ENCODE assay signal across 19 cellular contexts in genomic region chr14:100082723-100083122, GRCh38. TPM values are rescaled to one million over a fixed set of nuclear protein-coding genes. Genes with fewer than 3 reads are reported as not detected.
A peak's percentile ranks its signal among the peaks of the same experiment; 100 is the strongest.
DNase-seq lines count a peak whose midpoint lies in the region; ATAC-seq and TF ChIP-seq lines count a peak whose summit lies in the region.
"Had no signal": no experiment of that assay in that cellular context is flagged by ENCODE, and none has a peak within 500 bp of the region (broad histone marks: within the 10 kb centered on the region; RNA-seq: fewer than 3 reads in every experiment).

No MANE protein-coding gene starts in this region.

- no peak for TF ChIP-seq CTCF in testis (IDR thresholded peaks at IDR 0.05)

- H3K27me3 ChIP-seq in CD8-positive, alpha-beta memory T cell (ENCODE audit: insufficient read depth, low read length, poor library complexity, severe bottlenecking) = no peaks in the 10 kb centered on the region
- no peaks in the 10 kb centered on the region for H3K27me3 ChIP-seq in naive thymus-derived CD4-positive, alpha-beta T cell (ENCODE audit: control insufficient read depth in 2 of 2, insufficient read depth in 2 of 2, low read length in 2 of 2)
- no peaks in the 10 kb centered on the region for H3K27me3 ChIP-seq in testis
- H3K27me3 ChIP-seq: heart right ventricle, tibial artery had no signal

- no peaks in the 10 kb centered on the region for H3K27me3 Mint-ChIP-seq in T-helper 2 cell treated with Interferon-gamma antibody and Interleukin-4, amounts not matched to agents 5 μg/mL and 100 μg/mL, for 36 hours (ENCODE audit: low read depth)
- no peaks in the 10 kb centered on the region for H3K27me3 Mint-ChIP-seq in CD8-positive, alpha-beta memory T cell
- no peaks in the 10 kb centered on the region for H3K27me3 Mint-ChIP-seq in activated T-helper 2 cell treated with anti-CD3 and anti-CD28 coated beads, Interferon-gamma antibody, Interleukin-2, Interleukin-4, amounts not matched to agents 10 μg/mL and 5 μg/mL and 100 μg/mL, durations not matched to agents 14 hours and 24 hours and 36 hours (ENCODE audit: low read depth)
- no peaks in the 10 kb centered on the region for H3K27me3 Mint-ChIP-seq in naive thymus-derived CD4-positive, alpha-beta T cell
- H3K27me3 Mint-ChIP-seq: progenitor cell of endocrine pancreas had no signal

- WGBS in testis, 2 donors = 97 to 100% methylated on average over 3 of the region's 3 CpGs

- peaks cover 85% of the 10 kb centered on the region for H3K36me3 Mint-ChIP-seq in T-helper 2 cell treated with Interferon-gamma antibody and Interleukin-4, amounts not matched to agents 5 μg/mL and 100 μg/mL, for 36 hours (ENCODE audit: low read depth)
- peaks cover 23 to 79% (median 24%) of the 10 kb centered on the region in 3 donors for H3K36me3 Mint-ChIP-seq in CD8-positive, alpha-beta memory T cell
- H3K36me3 Mint-ChIP-seq in activated T-helper 2 cell treated with anti-CD3 and anti-CD28 coated beads, Interferon-gamma antibody, Interleukin-2, Interleukin-4, amounts not matched to agents 10 μg/mL and 5 μg/mL and 100 μg/mL, durations not matched to agents 14 hours and 24 hours and 36 hours (ENCODE audit: low read depth) = peaks cover 75% of the 10 kb centered on the region
- peaks cover 13 to 77% (median 41%) of the 10 kb centered on the region in 5 donors for H3K36me3 Mint-ChIP-seq in naive thymus-derived CD4-positive, alpha-beta T cell

- H3K4me3 Mint-ChIP-seq in T-helper 2 cell treated with Interferon-gamma antibody and Interleukin-4, amounts not matched to agents 5 μg/mL and 100 μg/mL, for 36 hours = peak overlapping the region; percentile 87
- peak overlapping the region; percentile 66 to 88 (median 85) for H3K4me3 Mint-ChIP-seq in CD8-positive, alpha-beta memory T cell
- peak overlapping the region; percentile 73 for H3K4me3 Mint-ChIP-seq in activated T-helper 2 cell treated with anti-CD3 and anti-CD28 coated beads, Interferon-gamma antibody, Interleukin-2, Interleukin-4, amounts not matched to agents 10 μg/mL and 5 μg/mL and 100 μg/mL, durations not matched to agents 14 hours and 24 hours and 36 hours (ENCODE audit: low read depth)
- peak overlapping the region; percentile 80 to 93 (median 88) for H3K4me3 Mint-ChIP-seq in naive thymus-derived CD4-positive, alpha-beta T cell
- H3K4me3 Mint-ChIP-seq: nephron progenitor cell had no signal

- no peak overlapping the region for H3K27ac ChIP-seq in CD8-positive, alpha-beta memory T cell (ENCODE audit: low read depth, low read length)
- peak overlapping the region; percentile 98 for H3K27ac ChIP-seq in naive thymus-derived CD4-positive, alpha-beta T cell (ENCODE audit: low read depth, low read length)
- H3K27ac ChIP-seq in testis = no peak overlapping the region
- H3K27ac ChIP-seq: KMS-11, tibial artery had no signal

- no peak for ATAC-seq in naive thymus-derived CD4-positive, alpha-beta T cell
- ATAC-seq: heart right ventricle had no signal

- no peak for DNase-seq in T-helper 2 cell treated with Interferon-gamma antibody and Interleukin-4, amounts not matched to agents 5 μg/mL and 100 μg/mL, for 36 hours (ENCODE audit: low spot score)
- DNase-seq in T-helper 2 cell (no peak), middle frontal gyrus (ENCODE audit: extremely low spot score, low spot score) (no peak), testis (no peak), superior temporal gyrus (ENCODE audit: extremely low spot score) (no peak)
- DNase-seq in CD8-positive, alpha-beta memory T cell = no peak
- no peak for DNase-seq in activated T-helper 2 cell treated with anti-CD3 and anti-CD28 coated beads, Interferon-gamma antibody, Interleukin-2, Interleukin-4, amounts not matched to agents 10 μg/mL and 5 μg/mL and 100 μg/mL, durations not matched to agents 14 hours and 24 hours and 36 hours (ENCODE audit: low spot score)
- no peak for DNase-seq in naive thymus-derived CD4-positive, alpha-beta T cell
- DNase-seq: activated CD4-positive, CD25-positive, alpha-beta regulatory T cell treated with anti-CD3 and anti-CD28 coated beads, Interleukin-2, amount 50 U/mL, for 72 hours; GF-D8; heart right ventricle; NCI-H1105; NCI-H2081 treated with DMSO at 0.1 percent for 48 hours; NCI-H524 treated with DMSO at 0.1 percent for 48 hours; nephron progenitor cell; Right ventricle myocardium superior; tibial artery had no signal

- peaks cover 86% of the 10 kb centered on the region for H3K4me1 Mint-ChIP-seq in T-helper 2 cell treated with Interferon-gamma antibody and Interleukin-4, amounts not matched to agents 5 μg/mL and 100 μg/mL, for 36 hours (ENCODE audit: low read depth)
- peaks cover 89 to 99% (median 99%) of the 10 kb centered on the region in 3 donors for H3K4me1 Mint-ChIP-seq in CD8-positive, alpha-beta memory T cell
- H3K4me1 Mint-ChIP-seq in activated T-helper 2 cell treated with anti-CD3 and anti-CD28 coated beads, Interferon-gamma antibody, Interleukin-2, Interleukin-4, amounts not matched to agents 10 μg/mL and 5 μg/mL and 100 μg/mL, durations not matched to agents 14 hours and 24 hours and 36 hours (ENCODE audit: low read depth) = peaks cover 87% of the 10 kb centered on the region
- peaks cover 72 to 99% (median 94%) of the 10 kb centered on the region in 7 donors for H3K4me1 Mint-ChIP-seq in naive thymus-derived CD4-positive, alpha-beta T cell

- peak overlapping the region; percentile 37 for H3K4me3 ChIP-seq in CD8-positive, alpha-beta memory T cell (ENCODE audit: low read length)
- peak overlapping the region; percentile 40 for H3K4me3 ChIP-seq in naive thymus-derived CD4-positive, alpha-beta T cell (ENCODE audit: low read length)
- H3K4me3 ChIP-seq in testis = no peak overlapping the region
- H3K4me3 ChIP-seq: heart right ventricle, tibial artery had no signal

- H3K27ac Mint-ChIP-seq in T-helper 2 cell treated with Interferon-gamma antibody and Interleukin-4, amounts not matched to agents 5 μg/mL and 100 μg/mL, for 36 hours = peak overlapping the region; percentile 93
- peak overlapping the region; percentile 87 to 98 (median 93) for H3K27ac Mint-ChIP-seq in CD8-positive, alpha-beta memory T cell
- H3K27ac Mint-ChIP-seq in activated T-helper 2 cell treated with anti-CD3 and anti-CD28 coated beads, Interferon-gamma antibody, Interleukin-2, Interleukin-4, amounts not matched to agents 10 μg/mL and 5 μg/mL and 100 μg/mL, durations not matched to agents 14 hours and 24 hours and 36 hours = peak overlapping the region; percentile 87
- peak overlapping the region; percentile 92 to 99 (median 98) for H3K27ac Mint-ChIP-seq in naive thymus-derived CD4-positive, alpha-beta T cell
- H3K27ac Mint-ChIP-seq: nephron progenitor cell, progenitor cell of endocrine pancreas had no signal

- POLR2A ChIA-PET in CD8-positive, alpha-beta memory T cell (lab: Charles Lee) = interaction anchor here (2.0 to 10.0 kb wide), 3 partner anchors 16 to 23 kb away, joined by 6 to 274 read pairs (median 21); partner anchors contain the start of gene EVL
- POLR2A ChIA-PET in naive thymus-derived CD4-positive, alpha-beta T cell (lab: Charles Lee) = interaction anchor here (1.1 to 59.0 kb wide), 3 partner anchors 11 to 155 kb away, joined by 3 to 2344 read pairs (median 2344); partner anchors contain the start of gene EVL

- intact Hi-C loops in activated T-helper 2 cell treated with anti-CD3 and anti-CD28 coated beads, Interferon-gamma antibody, Interleukin-2, Interleukin-4, amounts not matched to agents 10 μg/mL and 5 μg/mL and 100 μg/mL, durations not matched to agents 14 hours and 24 hours and 36 hours (cut with micrococcal nuclease) = no loop called here
- intact Hi-C loops in naive thymus-derived CD4-positive, alpha-beta T cell (cut with micrococcal nuclease) = no loop called here
- intact Hi-C loops in testis (cut with DNase I; ENCODE audit: low total_unique reads) = no loop called here

- no peak for TF ChIP-seq POLR2A in testis (IDR thresholded peaks at IDR 0.05)

- no peaks in the 10 kb centered on the region for H3K9me3 ChIP-seq in CD8-positive, alpha-beta memory T cell (ENCODE audit: low read length)
- no peaks in the 10 kb centered on the region for H3K9me3 ChIP-seq in naive thymus-derived CD4-positive, alpha-beta T cell (ENCODE audit: control insufficient read depth in 2 of 3, low read length in 3 of 3)
- no peaks in the 10 kb centered on the region for H3K9me3 ChIP-seq in testis
- H3K9me3 ChIP-seq: heart right ventricle, tibial artery had no signal

- CTCF ChIA-PET in CD8-positive, alpha-beta memory T cell (lab: Charles Lee) = interaction anchor here (2.4 to 58.3 kb wide), 4 partner anchors 10 to 111 kb away, joined by 13 to 1568 read pairs (median 791); partner anchors contain the start of gene EVL
- CTCF ChIA-PET in naive thymus-derived CD4-positive, alpha-beta T cell (lab: Charles Lee) = interaction anchor here (1.2 to 26.3 kb wide), 6 partner anchors 13 to 101 kb away, joined by 4 to 758 read pairs (median 16); partner anchors contain the start of gene EVL

- peaks cover 97% of the 10 kb centered on the region for H3K4me1 ChIP-seq in CD8-positive, alpha-beta memory T cell (ENCODE audit: insufficient read depth, low read length)
- H3K4me1 ChIP-seq in naive thymus-derived CD4-positive, alpha-beta T cell (ENCODE audit: control insufficient read depth in 2 of 2, insufficient read depth in 2 of 2, low read length in 2 of 2) = peaks cover 85 to 92% of the 10 kb centered on the region in 2 donors
- H3K4me1 ChIP-seq in testis = peaks cover 4% of the 10 kb centered on the region

- H3K36me3 ChIP-seq in CD8-positive, alpha-beta memory T cell (ENCODE audit: insufficient read depth, low read length) = peaks cover 43% of the 10 kb centered on the region
- peaks cover 28 to 42% (median 42%) of the 10 kb centered on the region in 3 experiments for H3K36me3 ChIP-seq in naive thymus-derived CD4-positive, alpha-beta T cell (ENCODE audit: control insufficient read depth in 2 of 3, insufficient read depth in 3 of 3, low read length in 3 of 3)
- H3K36me3 ChIP-seq in testis (ENCODE audit: low read depth, missing control alignments) = no peaks in the 10 kb centered on the region

- H3K9me3 Mint-ChIP-seq in T-helper 2 cell treated with Interferon-gamma antibody and Interleukin-4, amounts not matched to agents 5 μg/mL and 100 μg/mL, for 36 hours = no peaks in the 10 kb centered on the region
- no peaks in the 10 kb centered on the region for H3K9me3 Mint-ChIP-seq in CD8-positive, alpha-beta memory T cell
- no peaks in the 10 kb centered on the region for H3K9me3 Mint-ChIP-seq in activated T-helper 2 cell treated with anti-CD3 and anti-CD28 coated beads, Interferon-gamma antibody, Interleukin-2, Interleukin-4, amounts not matched to agents 10 μg/mL and 5 μg/mL and 100 μg/mL, durations not matched to agents 14 hours and 24 hours and 36 hours
- peaks cover 0 to 4% (median 0%) of the 10 kb centered on the region in 11 donors for H3K9me3 Mint-ChIP-seq in naive thymus-derived CD4-positive, alpha-beta T cell
- H3K9me3 Mint-ChIP-seq: nephron progenitor cell had no signal

RNA-seq across cellular contexts. Expression of gene EVL, which starts 17.5 kb away (rescaled TPM):
- 100 to 1,000 TPM; 218 to 228 TPM for total RNA-seq in CD8-positive, alpha-beta memory T cell
- 129 TPM for polyA plus RNA-seq in CD8-positive, alpha-beta memory T cell
- 255 TPM in 2 replicates for total RNA-seq in activated T-helper 2 cell treated with anti-CD3 and anti-CD28 coated beads, Interferon-gamma antibody, Interleukin-2, Interleukin-4, amounts not matched to agents 10 μg/mL and 5 μg/mL and 100 μg/mL, durations not matched to agents 14 hours and 24 hours and 36 hours
- total RNA-seq in naive thymus-derived CD4-positive, alpha-beta T cell = 1,000 to 10,000 TPM in 3 of 5 experiments, 100 to 1,000 TPM in 2; 851 to 1,469 (median 1,230) TPM
- polyA plus RNA-seq in naive thymus-derived CD4-positive, alpha-beta T cell = 100 to 1,000 TPM; 163 to 184 TPM
- 10 to 100 TPM; 91.7 to 96.8 TPM for total RNA-seq in testis
- polyA plus RNA-seq in testis (ENCODE audit: insufficient read depth, low read depth, low replicate concordance) = 87.4 TPM

Comparison
In these comparisons a context has a peak if more than half of its experiments do, and no peak if none do; other contexts are left out.
1. H3K4me3 ChIP-seq: peak in CD8-positive, alpha-beta memory T cell (single experiment) and naive thymus-derived CD4-positive, alpha-beta T cell (single experiment); none in testis (0 of 2).
2. Peak in every context shown above with its lines, with median percentiles within 50 percentile points of each other: H3K27ac Mint-ChIP-seq and H3K4me3 Mint-ChIP-seq.